Comparison of ENCODE assay signal across 35 cellular contexts in the genomic region with DNA sequence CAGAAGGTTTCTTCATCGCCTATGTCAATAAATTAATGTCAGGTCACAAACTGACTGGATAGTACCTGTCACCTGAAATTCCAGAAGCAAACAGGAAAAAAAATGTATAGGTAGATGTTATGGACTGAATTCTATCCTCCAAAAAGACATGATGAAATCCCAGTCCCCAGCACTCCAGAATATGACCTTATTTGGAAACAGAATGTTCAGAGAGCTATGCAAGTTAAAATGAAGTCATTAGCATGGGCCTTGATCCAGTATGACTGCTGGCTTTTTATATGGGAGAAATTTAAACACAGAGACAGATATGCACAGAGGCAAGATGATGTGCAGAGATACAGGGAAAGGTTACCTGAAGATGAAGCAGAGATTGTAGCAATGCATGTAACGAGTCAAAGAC.
DNase-seq lines count a peak whose midpoint lies in the region; ATAC-seq and TF ChIP-seq lines count a peak whose summit lies in the region.
"Had no signal": no experiment of that assay in that cellular context is flagged by ENCODE, and none has a peak within 500 bp of the region (broad histone marks: within the 10 kb centered on the region; RNA-seq: fewer than 3 reads in every experiment).

No MANE protein-coding gene starts in this region.

- H3K27me3 ChIP-seq in neural progenitor cell (no peaks in the 10 kb centered on the region), WERI-Rb-1 (ENCODE audit: insufficient read depth, low read depth, severe bottlenecking) (no peaks in the 10 kb centered on the region)
- H3K27me3 ChIP-seq: BLaER1, foreskin keratinocyte, heart right ventricle, neutrophil, SJSA1, vagina had no signal

- no peaks in the 10 kb centered on the region for H4K20me1 ChIP-seq in neural progenitor cell (ENCODE audit: low read depth)
- H4K20me1 ChIP-seq: BLaER1 had no signal

- H3K27ac Mint-ChIP-seq in neural progenitor cell, result peak overlapping the region; percentile 12
- H3K27ac Mint-ChIP-seq in stimulated activated naive B cell treated with anti-CD40 and anti-IgM and Interleukin-4, amounts not matched to agents 10 μg/mL and 1 μg/mL and 100 μg/mL, for 72 hours, result no peak overlapping the region
- H3K27ac Mint-ChIP-seq: activated CD8-positive, alpha-beta T cell treated with anti-CD3 and anti-CD28 coated beads, Interleukin-2, amount 10 ng/mL, durations not matched to agents 7 days and 5 days; activated naive CD8-positive, alpha-beta T cell treated with anti-CD3 and anti-CD28 coated beads for 36 hours had no signal

- H3K4me3 ChIP-seq in AG10803 (ENCODE audit: low read length) (no peak overlapping the region), choroid plexus epithelial cell (ENCODE audit: low read depth, low read length) (no peak overlapping the region), neural progenitor cell (no peak overlapping the region), WERI-Rb-1 (ENCODE audit: low read depth, low read length) (no peak overlapping the region)
- H3K4me3 ChIP-seq: A549, BLaER1, heart right ventricle, K562, prostate gland, SJSA1, vagina had no signal

- TF ChIP-seq CTCF in AG10803 (conservative IDR thresholded peaks at IDR 0.05; ENCODE audit: low read length), result no peak
- TF ChIP-seq CTCF in choroid plexus epithelial cell (conservative IDR thresholded peaks at IDR 0.05; ENCODE audit: low read depth, low read length), result no peak
- TF ChIP-seq CTCF in neural progenitor cell (IDR thresholded peaks at IDR 0.05), result no peak
- no peak for TF ChIP-seq CTCF in WERI-Rb-1 (IDR thresholded peaks at IDR 0.05; ENCODE audit: low read depth, low read length)

- no peaks in the 10 kb centered on the region for H3K9me3 Mint-ChIP-seq in neural progenitor cell
- no peaks in the 10 kb centered on the region for H3K9me3 Mint-ChIP-seq in stimulated activated naive B cell treated with anti-CD40 and anti-IgM and Interleukin-4, amounts not matched to agents 10 μg/mL and 1 μg/mL and 100 μg/mL, for 72 hours
- H3K9me3 Mint-ChIP-seq: activated naive CD8-positive, alpha-beta T cell treated with anti-CD3 and anti-CD28 coated beads for 36 hours; brain had no signal

- no peak overlapping the region for H3K4me2 ChIP-seq in neural progenitor cell
- H3K4me2 ChIP-seq: A549, BLaER1 had no signal

- no peak for ATAC-seq in stimulated activated naive B cell treated with anti-CD40 and anti-IgM and Interleukin-4, amounts not matched to agents 10 μg/mL and 1 μg/mL and 100 μg/mL, for 72 hours (replicated peaks)
- ATAC-seq: A549; activated CD8-positive, alpha-beta T cell treated with anti-CD3 and anti-CD28 coated beads, Interleukin-2, amount 10 ng/mL, durations not matched to agents 7 days and 5 days; foreskin keratinocyte; heart right ventricle; K562; left colon; stimulated activated naive CD8-positive, alpha-beta T cell treated with anti-CD3 and anti-CD28 coated beads, Interleukin-15, Interleukin-2, amounts not matched to agents 100 U/mL and 50 U/mL, for 24 hours had no signal

- H2AFZ ChIP-seq in neural progenitor cell (replicated peaks), result no peak overlapping the region

- no peaks in the 10 kb centered on the region for H3K9me3 ChIP-seq in neural progenitor cell (ENCODE audit: low read depth)
- H3K9me3 ChIP-seq in WERI-Rb-1 (ENCODE audit: severe bottlenecking), result no peaks in the 10 kb centered on the region
- H3K9me3 ChIP-seq: A549, BLaER1, heart right ventricle, neutrophil, prostate gland, SJSA1, vagina had no signal

- no peaks in the 10 kb centered on the region for H3K4me1 Mint-ChIP-seq in neural progenitor cell
- H3K4me1 Mint-ChIP-seq in stimulated activated naive B cell treated with anti-CD40 and anti-IgM and Interleukin-4, amounts not matched to agents 10 μg/mL and 1 μg/mL and 100 μg/mL, for 72 hours, result no peaks in the 10 kb centered on the region
- H3K4me1 Mint-ChIP-seq: activated naive CD8-positive, alpha-beta T cell treated with anti-CD3 and anti-CD28 coated beads for 36 hours had no signal

- H3K27ac ChIP-seq in neural progenitor cell, result no peak overlapping the region
- no peak overlapping the region for H3K27ac ChIP-seq in WERI-Rb-1
- H3K27ac ChIP-seq: A549, BLaER1, epithelial cell of prostate, foreskin keratinocyte, heart right ventricle, neutrophil, prostate gland, SJSA1, vagina had no signal

- H3K4me1 ChIP-seq in neural progenitor cell, result no peaks in the 10 kb centered on the region
- H3K4me1 ChIP-seq: A549, BLaER1, foreskin keratinocyte, heart right ventricle, prostate gland, vagina had no signal

- H3K9ac ChIP-seq in neural progenitor cell, result no peak overlapping the region
- H3K9ac ChIP-seq: BLaER1 had no signal

- no peaks in the 10 kb centered on the region for H3F3A ChIP-seq in neural progenitor cell (ENCODE audit: low read depth)

- no peak overlapping the region for H3K4me3 Mint-ChIP-seq in neural progenitor cell
- no peak overlapping the region for H3K4me3 Mint-ChIP-seq in stimulated activated naive B cell treated with anti-CD40 and anti-IgM and Interleukin-4, amounts not matched to agents 10 μg/mL and 1 μg/mL and 100 μg/mL, for 72 hours
- H3K4me3 Mint-ChIP-seq: activated CD8-positive, alpha-beta T cell treated with anti-CD3 and anti-CD28 coated beads, Interleukin-2, amount 10 ng/mL, durations not matched to agents 7 days and 5 days; activated naive CD8-positive, alpha-beta T cell treated with anti-CD3 and anti-CD28 coated beads for 36 hours; brain had no signal

- DNase-seq in AG10803 (ENCODE audit: low read depth), result peak; percentile 15
- peak; percentile 55 for DNase-seq in M059J (ENCODE audit: low read depth)
- peak; percentile 51 for DNase-seq in choroid plexus epithelial cell (ENCODE audit: low read depth)
- DNase-seq in neural progenitor cell (ENCODE audit: low spot score), result no peak
- DNase-seq in SKM-1 treated with dmso at 0.1 percent for 144 hours (lab: John Stamatoyannopoulos, UW; ENCODE audit: unreplicated experiment), result no peak
- no peak for DNase-seq in WERI-Rb-1
- no peak for DNase-seq in iPS-NIHi11 (ENCODE audit: low spot score)
- no peak for DNase-seq in stimulated activated naive B cell treated with anti-CD40 and anti-IgM and Interleukin-4, amounts not matched to agents 10 μg/mL and 1 μg/mL and 100 μg/mL, for 72 hours
- DNase-seq: activated CD4-positive, alpha-beta T cell treated with anti-CD3 and anti-CD28 coated beads for 1 hour; activated CD8-positive, alpha-beta T cell treated with anti-CD3 and anti-CD28 coated beads, Interleukin-2, amount 10 ng/mL, durations not matched to agents 7 days and 5 days; activated effector memory CD4-positive, alpha-beta T cell treated with Interleukin-2 at 50 U/mL for 16 hours; activated naive CD8-positive, alpha-beta T cell treated with anti-CD3 and anti-CD28 coated beads for 36 hours; DMS153; effector CD4-positive, alpha-beta T cell; foreskin keratinocyte; H7; heart right ventricle; left colon; mammary epithelial cell; NCI-H1417 treated with DMSO at 0.1 percent for 48 hours; NCI-H2081 treated with DMSO at 0.1 percent for 48 hours; NCI-H345; NCI-H774; RPMI8226; stimulated activated naive CD8-positive, alpha-beta T cell treated with anti-CD3 and anti-CD28 coated beads, Interleukin-15, Interleukin-2, amounts not matched to agents 100 U/mL and 50 U/mL, for 24 hours; T-helper 1 cell had no signal

- H3K79me2 ChIP-seq in neural progenitor cell (ENCODE audit: low read depth), result no peaks in the 10 kb centered on the region

- peaks cover 2% of the 10 kb centered on the region for H3K27me3 Mint-ChIP-seq in neural progenitor cell (ENCODE audit: insufficient read depth, low read depth)
- H3K27me3 Mint-ChIP-seq in stimulated activated naive B cell treated with anti-CD40 and anti-IgM and Interleukin-4, amounts not matched to agents 10 μg/mL and 1 μg/mL and 100 μg/mL, for 72 hours, result no peaks in the 10 kb centered on the region
- H3K27me3 Mint-ChIP-seq: activated naive CD8-positive, alpha-beta T cell treated with anti-CD3 and anti-CD28 coated beads for 36 hours; brain had no signal

- H3K36me3 ChIP-seq in neural progenitor cell, result no peaks in the 10 kb centered on the region
- H3K36me3 ChIP-seq in WERI-Rb-1, result no peaks in the 10 kb centered on the region
- H3K36me3 ChIP-seq: BLaER1, heart right ventricle, neutrophil, prostate gland, SJSA1, vagina had no signal

- H3K36me3 Mint-ChIP-seq in neural progenitor cell, result no peaks in the 10 kb centered on the region
- no peaks in the 10 kb centered on the region for H3K36me3 Mint-ChIP-seq in stimulated activated naive B cell treated with anti-CD40 and anti-IgM and Interleukin-4, amounts not matched to agents 10 μg/mL and 1 μg/mL and 100 μg/mL, for 72 hours
- H3K36me3 Mint-ChIP-seq: activated naive CD8-positive, alpha-beta T cell treated with anti-CD3 and anti-CD28 coated beads for 36 hours; brain had no signal

Comparison
In these comparisons a context has a peak if more than half of its experiments do, and no peak if none do; other contexts are left out.
1. DNase-seq: peak in AG10803 (single experiment), M059J (single experiment) and choroid plexus epithelial cell (single experiment); none in neural progenitor cell (single experiment), SKM-1 treated with dmso at 0.1 percent for 144 hours (single experiment), WERI-Rb-1 (single experiment), iPS-NIHi11 (single experiment) and stimulated activated naive B cell treated with anti-CD40 and anti-IgM and Interleukin-4, amounts not matched to agents 10 μg/mL and 1 μg/mL and 100 μg/mL, for 72 hours (single experiment).